In genomic region chr1:155608888-155609225, GRCh38 we compare ENCODE assay signal across 1 cellular context.
TF ChIP-seq lines count a peak whose summit lies in the region.

No MANE protein-coding gene starts in this region.

TF ChIP-seq in IMR-90, 13 proteins besides CTCF, POLR2A, EP300 and RAD21:
- no peak for TF ChIP-seq ELK1 (IDR thresholded peaks at IDR 0.05; ENCODE audit: borderline replicate concordance, low read depth, low read length)
- no peak for TF ChIP-seq FOS (IDR thresholded peaks at IDR 0.05; ENCODE audit: low read depth, low read length)
- TF ChIP-seq SMC3 (IDR thresholded peaks at IDR 0.05; ENCODE audit: low read depth, low read length) = no peak
- no peak for TF ChIP-seq CHD1 (IDR thresholded peaks at IDR 0.05; ENCODE audit: low read depth, low read length)
- no peak for TF ChIP-seq NFE2L2 (IDR thresholded peaks at IDR 0.05; ENCODE audit: low read depth, low read length)
- TF ChIP-seq BHLHE40 (IDR thresholded peaks at IDR 0.05; ENCODE audit: low read depth, low read length) = no peak
- TF ChIP-seq MXI1 (IDR thresholded peaks at IDR 0.05; ENCODE audit: borderline replicate concordance, low read depth, low read length) = no peak
- no peak for TF ChIP-seq RCOR1 (IDR thresholded peaks at IDR 0.05; ENCODE audit: insufficient replicate concordance, low read length)
- no peak for TF ChIP-seq MAZ (IDR thresholded peaks at IDR 0.05; ENCODE audit: borderline replicate concordance, low read depth, low read length)
- no peak for TF ChIP-seq USF2 (IDR thresholded peaks at IDR 0.05; ENCODE audit: low read depth, low read length)
- TF ChIP-seq CEBPB (IDR thresholded peaks at IDR 0.05; ENCODE audit: low read depth, low read length) = no peak
- no peak for TF ChIP-seq MAFK (IDR thresholded peaks at IDR 0.05; ENCODE audit: low read depth, low read length)
- no peak for TF ChIP-seq RFX5 (IDR thresholded peaks at IDR 0.05; ENCODE audit: low read depth, low read length)
TF ChIP-seq in IMR-90: peak in this region for 0.
